7 cellular contexts compared by ENCODE assay signal in genomic region chr1:215710340-215710971, GRCh38.
A peak's percentile ranks its signal among the peaks of the same experiment; 100 is the strongest.
DNase-seq lines count a peak whose midpoint lies in the region; ATAC-seq and TF ChIP-seq lines count a peak whose summit lies in the region.

No MANE protein-coding gene starts in this region.

- no peak overlapping the region for H4K8ac ChIP-seq in neuronal stem cell (ENCODE audit: low read depth, low read length)

- no peak overlapping the region for H3K23ac ChIP-seq in neuronal stem cell (ENCODE audit: low read depth, low read length, poor library complexity)

- DNase-seq in GM03348 (ENCODE audit: low spot score), result peak; percentile 58
- DNase-seq in HK-2 (ENCODE audit: unreplicated experiment), result peak; percentile 35
- DNase-seq in NCI-H748 treated with DMSO at 0.1 percent for 48 hours (lab: John Stamatoyannopoulos, UW), result peak; percentile 62
- peak; percentile 45 for DNase-seq in cerebellar cortex (ENCODE audit: low spot score)
- peak; percentile 57 for DNase-seq in neuronal stem cell (ENCODE audit: low spot score)

- H2BK5ac ChIP-seq in neuronal stem cell (ENCODE audit: low read length), result no peak overlapping the region

- no peak for TF ChIP-seq POLR2A in gastroesophageal sphincter (IDR thresholded peaks at IDR 0.05)

- H3K9me3 ChIP-seq in neuronal stem cell (replicated peaks in 1 of 2; ENCODE audit: control insufficient read depth in 2 of 2, insufficient read depth in 1 of 2, low read depth in 1 of 2, low read length in 2 of 2) (no peaks in the 10 kb centered on the region), gastroesophageal sphincter (no peaks in the 10 kb centered on the region)

- TF ChIP-seq CTCF in gastroesophageal sphincter (IDR thresholded peaks at IDR 0.05), result peak in 1 of 4 experiments; percentile 28

- no peak overlapping the region for H3K14ac ChIP-seq in neuronal stem cell (ENCODE audit: low read length)

- no peak overlapping the region for H2BK15ac ChIP-seq in neuronal stem cell (ENCODE audit: low read length)

- TF ChIP-seq EP300 in gastroesophageal sphincter (IDR thresholded peaks at IDR 0.05), result no peak

- no peak overlapping the region for H3K9ac ChIP-seq in neuronal stem cell (ENCODE audit: low read depth, low read length, poor library complexity)

- H2BK12ac ChIP-seq in neuronal stem cell (ENCODE audit: low read length), result no peak overlapping the region

- H2BK120ac ChIP-seq in neuronal stem cell (ENCODE audit: low read depth, low read length), result no peak overlapping the region

- no peak overlapping the region for H3K18ac ChIP-seq in neuronal stem cell (ENCODE audit: low read length)

- H3K4me3 ChIP-seq in neuronal stem cell (ENCODE audit: low read length in 2 of 2), result no peak overlapping the region
- no peak overlapping the region for H3K4me3 ChIP-seq in gastroesophageal sphincter

- no peak overlapping the region for H3K27ac ChIP-seq in neuronal stem cell (replicated peaks; ENCODE audit: low read length)
- H3K27ac ChIP-seq in gastroesophageal sphincter, result no peak overlapping the region

- H3K36me3 ChIP-seq in neuronal stem cell (replicated peaks in 1 of 2; ENCODE audit: control insufficient read depth in 2 of 2, insufficient read depth in 2 of 2, low read length in 2 of 2), result no peaks in the 10 kb centered on the region
- no peaks in the 10 kb centered on the region for H3K36me3 ChIP-seq in gastroesophageal sphincter

- no peak overlapping the region for H2AFZ ChIP-seq in neuronal stem cell (ENCODE audit: low read length)

- peak; percentile 90 for ATAC-seq in GM21381 (IDR thresholded peaks at IDR 0.05; ENCODE audit: unreplicated experiment)
- no peak for ATAC-seq in gastroesophageal sphincter

- H3K79me1 ChIP-seq in neuronal stem cell (ENCODE audit: low read depth, low read length), result no peaks in the 10 kb centered on the region

- H3K27me3 ChIP-seq in neuronal stem cell (ENCODE audit: control insufficient read depth in 3 of 3, insufficient read depth in 3 of 3, low read depth in 1 of 3, low read length in 3 of 3) (no peaks in the 10 kb centered on the region), gastroesophageal sphincter (no peaks in the 10 kb centered on the region)

- H2AK5ac ChIP-seq in neuronal stem cell (ENCODE audit: low read depth, low read length), result no peak overlapping the region

- no peak overlapping the region for H3K4ac ChIP-seq in neuronal stem cell (ENCODE audit: low read length)

- H3K4me1 ChIP-seq in neuronal stem cell (ENCODE audit: control insufficient read depth in 2 of 2, insufficient read depth in 1 of 2, low read depth in 1 of 2, low read length in 2 of 2) (no peaks in the 10 kb centered on the region), gastroesophageal sphincter (no peaks in the 10 kb centered on the region)

- no CpG with 5 or more reads among the region's 7 CpGs for WGBS in neuronal stem cell (ENCODE audit: extremely low coverage in 2 of 2, insufficient read length in 2 of 2, insufficient replicate concordance in 1 of 2), 2 donors
- 27 to 55% methylated on average over 4 to 7 of the region's 7 CpGs for WGBS in gastroesophageal sphincter (ENCODE audit: low coverage in 1 of 2), 2 donors

- H4K91ac ChIP-seq in neuronal stem cell (ENCODE audit: low read depth, low read length, poor library complexity), result no peak overlapping the region

- H3K4me2 ChIP-seq in neuronal stem cell (ENCODE audit: insufficient read depth, low read length, poor library complexity, severe bottlenecking), result no peak overlapping the region
